Comparison of ENCODE assay signal across 18 cellular contexts in genomic region chr22:26970809-26971394, GRCh38.
"Had no signal": no experiment of that assay in that cellular context is flagged by ENCODE, and none has a peak within 500 bp of the region (broad histone marks: within the 10 kb centered on the region; RNA-seq: fewer than 3 reads in every experiment).

No MANE protein-coding gene starts in this region.

- H3K4me3 ChIP-seq: heart left ventricle, ovary, thyroid gland had no signal

- DNase-seq: activated B cell treated with CpG ODN at 0.5 μM for 24 hours; activated CD4-positive, alpha-beta T cell treated with anti-CD3 and anti-CD28 coated beads, Interleukin-2, amount 10 ng/mL, durations not matched to agents 7 days and 5 days; activated CD8-positive, alpha-beta memory T cell treated with anti-CD3 and anti-CD28 coated beads, Interleukin-2, amount 50 U/mL, for 48 hours; activated gamma-delta T cell treated with Interleukin-2 at 50 U/mL for 16 hours; activated naive CD8-positive, alpha-beta T cell treated with anti-CD3 and anti-CD28 coated beads, Interleukin-2, amount 10 ng/mL, durations not matched to agents 7 days and 5 days; aorta; dermis blood vessel endothelial cell; heart left ventricle; islet precursor cell; mammary epithelial cell; naive thymus-derived CD4-positive, alpha-beta T cell; ovary; stimulated activated CD4-positive, alpha-beta T cell treated with anti-CD3 and anti-CD28 coated beads, Interleukin-12 subunit alpha, Interleukin-12 subunit beta, amount 100 ng/mL, for 4 hours; T-helper 2 cell; thyroid gland had no signal

- ATAC-seq: heart left ventricle; left lobe of liver; naive thymus-derived CD4-positive, alpha-beta T cell; stimulated activated memory B cell treated with anti-CD40 and anti-IgM and Interleukin-4, amounts not matched to agents 10 μg/mL and 1 μg/mL and 100 μg/mL, for 72 hours had no signal

- H3K9me3 ChIP-seq: heart left ventricle, ovary, thyroid gland had no signal

- H3K27ac ChIP-seq: heart left ventricle, ovary, thyroid gland had no signal

- H3K4me1 ChIP-seq: heart left ventricle, thyroid gland had no signal

- FAIRE-seq: frontal cortex had no signal

- H3K27me3 ChIP-seq: ovary, thyroid gland had no signal

- H3K36me3 ChIP-seq: heart left ventricle, ovary, thyroid gland had no signal
